In genomic region chr15:29844290-29844903, GRCh38 we compare ENCODE assay signal across 1 cellular context.
A peak's percentile ranks its signal among the peaks of the same experiment; 100 is the strongest.
TF ChIP-seq lines count a peak whose summit lies in the region.

No MANE protein-coding gene starts in this region.

TF ChIP-seq in HCT116, 20 proteins besides CTCF, POLR2A, EP300 and RAD21 (continued from another document):
- TF ChIP-seq REST (IDR thresholded peaks at IDR 0.05; ENCODE audit: low read depth) (no peak), SIN3A (IDR thresholded peaks at IDR 0.05; ENCODE audit: low read depth) (no peak), SP1 (IDR thresholded peaks at IDR 0.05; ENCODE audit: low read depth) (peak; percentile 44; the same call in 1 of the 2 replicates), ATF3 (IDR thresholded peaks at IDR 0.05) (no peak), EGR1 (IDR thresholded peaks at IDR 0.05; ENCODE audit: low read depth) (no peak), SRF (IDR thresholded peaks at IDR 0.05; ENCODE audit: low read depth) (no peak), EZH2 (IDR thresholded peaks at IDR 0.05) (no peak)
